In the genomic region with DNA sequence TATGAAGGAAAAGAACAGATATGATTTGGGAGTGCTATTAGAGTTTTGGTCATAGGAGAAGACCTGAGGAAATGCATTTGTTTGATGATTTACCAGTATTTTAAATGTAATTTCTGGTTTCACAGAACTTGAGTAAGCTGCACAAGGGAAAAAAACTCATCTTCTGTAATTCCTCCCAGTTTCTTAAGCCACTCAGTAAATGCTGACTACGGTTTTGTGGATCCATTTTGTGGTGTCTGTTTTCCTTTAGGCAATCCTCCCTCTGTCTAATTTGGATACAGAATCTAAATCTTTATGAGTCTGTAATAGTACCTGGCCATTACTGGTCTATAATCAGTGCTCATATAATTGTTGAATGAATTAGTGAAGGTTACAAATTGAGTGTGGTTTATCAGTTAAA, we compare ENCODE assay signal across 30 cellular contexts.
"Had no signal": no experiment of that assay in that cellular context is flagged by ENCODE, and none has a peak within 500 bp of the region (broad histone marks: within the 10 kb centered on the region; RNA-seq: fewer than 3 reads in every experiment).

No MANE protein-coding gene starts in this region.

- H3K9ac ChIP-seq: neural progenitor cell had no signal

- H3K4me1 ChIP-seq: neural progenitor cell, testis had no signal

- H3K4me2 ChIP-seq: neural progenitor cell had no signal

- H3K27ac Mint-ChIP-seq: immature natural killer cell, neural progenitor cell, progenitor cell of endocrine pancreas had no signal

- H3K27me3 Mint-ChIP-seq: naive thymus-derived CD8-positive, alpha-beta T cell; progenitor cell of endocrine pancreas; stimulated activated naive B cell treated with anti-CD40 and anti-IgM and Interleukin-4, amounts not matched to agents 10 μg/mL and 1 μg/mL and 100 μg/mL, for 72 hours had no signal

- H3K4me3 ChIP-seq: left lung, lower lobe of right lung, neural progenitor cell, ovary, right atrium auricular region, skin epidermis, stomach, testis, thyroid gland, transverse colon, upper lobe of left lung, vagina had no signal

- H3K36me3 Mint-ChIP-seq: neural progenitor cell had no signal

- H3K27me3 ChIP-seq: left lung, neural progenitor cell, neutrophil, ovary, right atrium auricular region, stomach, testis, thyroid gland, transverse colon, upper lobe of left lung, vagina had no signal

- H3K27ac ChIP-seq: left lung, lower lobe of right lung, neural progenitor cell, neutrophil, ovary, right atrium auricular region, stomach, testis, thyroid gland, transverse colon, upper lobe of left lung, vagina had no signal

- H2AFZ ChIP-seq: neural progenitor cell had no signal

- H3K36me3 ChIP-seq: lower lobe of right lung, neural progenitor cell, neutrophil, ovary, right atrium auricular region, stomach, thyroid gland, transverse colon, upper lobe of left lung, vagina had no signal

- H3K9me3 Mint-ChIP-seq: immature natural killer cell; neural progenitor cell; stimulated activated naive B cell treated with anti-CD40 and anti-IgM and Interleukin-4, amounts not matched to agents 10 μg/mL and 1 μg/mL and 100 μg/mL, for 72 hours had no signal

- H3K9me3 ChIP-seq: left lung, lower lobe of right lung, neutrophil, ovary, right atrium auricular region, stomach, testis, thyroid gland, transverse colon, upper lobe of left lung, vagina had no signal

- H3K4me3 Mint-ChIP-seq: immature natural killer cell; naive thymus-derived CD8-positive, alpha-beta T cell; nephron progenitor cell; neural progenitor cell; stimulated activated naive B cell treated with anti-CD40 and anti-IgM and Interleukin-4, amounts not matched to agents 10 μg/mL and 1 μg/mL and 100 μg/mL, for 72 hours had no signal

- DNase-seq: immature natural killer cell; kidney; left colon; left lung; lower lobe of right lung; mammary epithelial cell; mesenchymal stem cell; naive thymus-derived CD8-positive, alpha-beta T cell; nephron progenitor cell; occipital lobe; ovary; stimulated activated CD4-positive, alpha-beta T cell treated with anti-CD3 and anti-CD28 coated beads, Interleukin-12 subunit alpha, Interleukin-12 subunit beta, amount 100 ng/mL, for 4 hours; stimulated activated CD4-positive, alpha-beta T cell treated with anti-CD3 and anti-CD28 coated beads, Interleukin-15, amount 100 ng/mL, for 24 hours; stimulated activated CD4-positive, alpha-beta T cell treated with anti-CD3 and anti-CD28 coated beads, Interleukin-2, amount 100 ng/mL, for 24 hours; stimulated activated CD4-positive, alpha-beta T cell treated with anti-CD3 and anti-CD28 coated beads, Interleukin-4, amount 100 ng/mL, for 1 hour; stimulated activated naive B cell treated with anti-CD40 and anti-IgM and Interleukin-4, amounts not matched to agents 10 μg/mL and 1 μg/mL and 100 μg/mL, for 72 hours; stimulated activated naive CD8-positive, alpha-beta T cell treated with anti-CD3 and anti-CD28 coated beads, Interleukin-15, Interleukin-2, amounts not matched to agents 100 U/mL and 50 U/mL, for 24 hours; stomach; testis; thyroid gland; transverse colon; upper lobe of left lung had no signal

- ATAC-seq: left colon; left lung; lower lobe of right lung; naive thymus-derived CD8-positive, alpha-beta T cell; sciatic nerve; stimulated activated naive B cell treated with anti-CD40 and anti-IgM and Interleukin-4, amounts not matched to agents 10 μg/mL and 1 μg/mL and 100 μg/mL, for 72 hours; stimulated activated naive CD8-positive, alpha-beta T cell treated with anti-CD3 and anti-CD28 coated beads, Interleukin-15, Interleukin-2, amounts not matched to agents 100 U/mL and 50 U/mL, for 24 hours had no signal

- FAIRE-seq: islet of Langerhans, kidney had no signal
